2 cellular contexts compared by ENCODE assay signal in the genomic region with DNA sequence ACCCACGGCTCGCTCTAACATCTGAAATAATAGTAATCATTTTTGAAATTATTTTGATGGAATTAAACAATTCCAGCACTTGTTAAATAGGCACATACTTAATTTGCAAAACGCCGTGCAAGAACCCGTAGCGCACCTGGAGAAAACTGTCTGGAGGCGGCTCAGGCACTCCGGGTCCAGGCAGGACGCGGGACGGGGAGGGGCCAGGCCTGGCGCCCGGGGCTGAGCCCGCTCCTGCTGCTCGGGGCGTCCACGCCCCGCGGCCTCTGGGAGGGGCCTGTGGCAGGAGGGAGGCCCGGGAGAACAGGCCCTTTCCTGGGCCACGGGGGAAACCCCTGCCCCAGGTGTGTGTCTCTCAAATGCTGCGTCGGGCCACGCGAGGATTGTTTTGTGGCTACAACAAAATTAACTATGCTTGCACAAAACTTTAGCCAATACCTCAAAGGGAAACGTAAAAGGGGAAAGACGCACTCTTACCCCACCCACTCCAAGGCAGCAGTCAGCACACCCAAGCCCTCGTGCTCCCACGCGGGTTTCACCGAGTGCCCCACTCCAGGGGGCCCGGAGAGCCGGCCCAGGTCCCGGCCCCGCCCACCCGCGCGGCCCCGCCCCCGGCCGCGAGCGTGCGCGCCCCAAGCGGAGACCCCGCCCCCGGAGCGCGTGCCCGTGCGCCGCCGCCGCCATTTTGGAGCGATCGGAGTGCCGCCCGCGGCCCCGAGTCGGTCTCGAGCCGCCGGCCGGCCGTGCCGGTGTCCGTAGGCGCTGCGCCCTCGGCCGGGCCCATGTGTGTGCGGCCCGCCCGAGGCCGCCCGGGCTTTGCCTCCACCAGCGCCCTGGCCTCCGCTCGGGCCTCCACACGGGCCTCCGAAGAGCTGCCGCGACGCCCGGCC.
A peak's percentile ranks its signal among the peaks of the same experiment; 100 is the strongest.
TF ChIP-seq lines count a peak whose summit lies in the region.

A gene with protein sequence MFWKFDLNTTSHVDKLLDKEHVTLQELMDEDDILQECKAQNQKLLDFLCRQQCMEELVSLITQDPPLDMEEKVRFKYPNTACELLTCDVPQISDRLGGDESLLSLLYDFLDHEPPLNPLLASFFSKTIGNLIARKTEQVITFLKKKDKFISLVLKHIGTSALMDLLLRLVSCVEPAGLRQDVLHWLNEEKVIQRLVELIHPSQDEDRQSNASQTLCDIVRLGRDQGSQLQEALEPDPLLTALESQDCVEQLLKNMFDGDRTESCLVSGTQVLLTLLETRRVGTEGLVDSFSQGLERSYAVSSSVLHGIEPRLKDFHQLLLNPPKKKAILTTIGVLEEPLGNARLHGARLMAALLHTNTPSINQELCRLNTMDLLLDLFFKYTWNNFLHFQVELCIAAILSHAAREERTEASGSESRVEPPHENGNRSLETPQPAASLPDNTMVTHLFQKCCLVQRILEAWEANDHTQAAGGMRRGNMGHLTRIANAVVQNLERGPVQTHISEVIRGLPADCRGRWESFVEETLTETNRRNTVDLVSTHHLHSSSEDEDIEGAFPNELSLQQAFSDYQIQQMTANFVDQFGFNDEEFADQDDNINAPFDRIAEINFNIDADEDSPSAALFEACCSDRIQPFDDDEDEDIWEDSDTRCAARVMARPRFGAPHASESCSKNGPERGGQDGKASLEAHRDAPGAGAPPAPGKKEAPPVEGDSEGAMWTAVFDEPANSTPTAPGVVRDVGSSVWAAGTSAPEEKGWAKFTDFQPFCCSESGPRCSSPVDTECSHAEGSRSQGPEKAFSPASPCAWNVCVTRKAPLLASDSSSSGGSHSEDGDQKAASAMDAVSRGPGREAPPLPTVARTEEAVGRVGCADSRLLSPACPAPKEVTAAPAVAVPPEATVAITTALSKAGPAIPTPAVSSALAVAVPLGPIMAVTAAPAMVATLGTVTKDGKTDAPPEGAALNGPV (plus strand): TSS at position 677 of the 890 bp plus-strand sequence. CDS start 50,582 bp downstream, outside the sequence.

TF ChIP-seq in HCT116, 20 proteins besides CTCF, POLR2A, EP300 and RAD21 (continued from another document):
- TF ChIP-seq MAX (IDR thresholded peaks at IDR 0.05) (peak; percentile 66), ELF1 (IDR thresholded peaks at IDR 0.05; ENCODE audit: borderline replicate concordance, low read depth) (no peak), SRF (IDR thresholded peaks at IDR 0.05; ENCODE audit: low read depth) (no peak), ZNF274 (IDR thresholded peaks at IDR 0.05; ENCODE audit: low read depth, low read length) (no peak), EZH2phosphoT487 (IDR thresholded peaks at IDR 0.05; ENCODE audit: borderline replicate concordance) (no peak), REST (IDR thresholded peaks at IDR 0.05; ENCODE audit: low read depth) (no peak), POLR2AphosphoS5 (IDR thresholded peaks at IDR 0.05; ENCODE audit: low read depth, low read length) (peak; percentile 86), YY1 (IDR thresholded peaks at IDR 0.05; ENCODE audit: extremely low read depth, insufficient replicate concordance, low read depth, low read length) (peak; percentile 90), ATF3 (IDR thresholded peaks at IDR 0.05) (no peak), FOSL1 (IDR thresholded peaks at IDR 0.05; ENCODE audit: low read depth) (no peak), EZH2 (IDR thresholded peaks at IDR 0.05) (no peak), ZBTB33 (IDR thresholded peaks at IDR 0.05; ENCODE audit: extremely low read depth, insufficient replicate concordance, low read length) (no peak), EGR1 (IDR thresholded peaks at IDR 0.05; ENCODE audit: low read depth) (no peak), ZFX (IDR thresholded peaks at IDR 0.05) (peak; percentile 68; the same call in 1 of the 2 replicates)

TF ChIP-seq in WTC11, 78 proteins besides CTCF, POLR2A, EP300 and RAD21 (continued from another document and continues in another):
- TF ChIP-seq FOXP4 (CRISPR knock-in tag; IDR thresholded peaks at IDR 0.05) (peak; percentile 71; the same call in 1 of the 2 replicates), IRF2 (CRISPR knock-in tag; IDR thresholded peaks at IDR 0.05; ENCODE audit: borderline replicate concordance, low read depth) (no peak), ATF6 (CRISPR knock-in tag; IDR thresholded peaks at IDR 0.05) (no peak), CREB1 (CRISPR knock-in tag; IDR thresholded peaks at IDR 0.05) (no peak), RORB (CRISPR knock-in tag; IDR thresholded peaks at IDR 0.05) (no peak), KAT7 (CRISPR knock-in tag; IDR thresholded peaks at IDR 0.05; ENCODE audit: borderline replicate concordance) (0 out of 2 replicates have a peak, but pooled peaks have one; percentile 26), ERG (CRISPR knock-in tag; IDR thresholded peaks at IDR 0.05) (no peak), TP53 (CRISPR knock-in tag; IDR thresholded peaks at IDR 0.05) (0 out of 2 replicates have a peak, but pooled peaks have one; percentile 24), SMAD4 (CRISPR knock-in tag; IDR thresholded peaks at IDR 0.05) (no peak), RELA (CRISPR knock-in tag; IDR thresholded peaks at IDR 0.05; ENCODE audit: borderline replicate concordance) (no peak), ZNF671 (CRISPR knock-in tag; IDR thresholded peaks at IDR 0.05) (no peak), TEAD4 (CRISPR knock-in tag; IDR thresholded peaks at IDR 0.05) (no peak), ELF4 (CRISPR knock-in tag; IDR thresholded peaks at IDR 0.05; ENCODE audit: low read depth) (no peak), ZNF232 (CRISPR knock-in tag; IDR thresholded peaks at IDR 0.05) (no peak), ZBTB21 (CRISPR knock-in tag; IDR thresholded peaks at IDR 0.05; ENCODE audit: borderline replicate concordance) (no peak), ZMAT4 (CRISPR knock-in tag; IDR thresholded peaks at IDR 0.05) (no peak), TEAD1 (CRISPR knock-in tag; IDR thresholded peaks at IDR 0.05) (0 out of 2 replicates have a peak, but pooled peaks have one; percentile 24), PRRX2 (CRISPR knock-in tag; IDR thresholded peaks at IDR 0.05) (no peak), NR3C1 (CRISPR knock-in tag; conservative IDR thresholded peaks at IDR 0.05; ENCODE audit: low read depth) (no peak), MLX (CRISPR knock-in tag; IDR thresholded peaks at IDR 0.05) (no peak)
- TF ChIP-seq, protein P1, sequence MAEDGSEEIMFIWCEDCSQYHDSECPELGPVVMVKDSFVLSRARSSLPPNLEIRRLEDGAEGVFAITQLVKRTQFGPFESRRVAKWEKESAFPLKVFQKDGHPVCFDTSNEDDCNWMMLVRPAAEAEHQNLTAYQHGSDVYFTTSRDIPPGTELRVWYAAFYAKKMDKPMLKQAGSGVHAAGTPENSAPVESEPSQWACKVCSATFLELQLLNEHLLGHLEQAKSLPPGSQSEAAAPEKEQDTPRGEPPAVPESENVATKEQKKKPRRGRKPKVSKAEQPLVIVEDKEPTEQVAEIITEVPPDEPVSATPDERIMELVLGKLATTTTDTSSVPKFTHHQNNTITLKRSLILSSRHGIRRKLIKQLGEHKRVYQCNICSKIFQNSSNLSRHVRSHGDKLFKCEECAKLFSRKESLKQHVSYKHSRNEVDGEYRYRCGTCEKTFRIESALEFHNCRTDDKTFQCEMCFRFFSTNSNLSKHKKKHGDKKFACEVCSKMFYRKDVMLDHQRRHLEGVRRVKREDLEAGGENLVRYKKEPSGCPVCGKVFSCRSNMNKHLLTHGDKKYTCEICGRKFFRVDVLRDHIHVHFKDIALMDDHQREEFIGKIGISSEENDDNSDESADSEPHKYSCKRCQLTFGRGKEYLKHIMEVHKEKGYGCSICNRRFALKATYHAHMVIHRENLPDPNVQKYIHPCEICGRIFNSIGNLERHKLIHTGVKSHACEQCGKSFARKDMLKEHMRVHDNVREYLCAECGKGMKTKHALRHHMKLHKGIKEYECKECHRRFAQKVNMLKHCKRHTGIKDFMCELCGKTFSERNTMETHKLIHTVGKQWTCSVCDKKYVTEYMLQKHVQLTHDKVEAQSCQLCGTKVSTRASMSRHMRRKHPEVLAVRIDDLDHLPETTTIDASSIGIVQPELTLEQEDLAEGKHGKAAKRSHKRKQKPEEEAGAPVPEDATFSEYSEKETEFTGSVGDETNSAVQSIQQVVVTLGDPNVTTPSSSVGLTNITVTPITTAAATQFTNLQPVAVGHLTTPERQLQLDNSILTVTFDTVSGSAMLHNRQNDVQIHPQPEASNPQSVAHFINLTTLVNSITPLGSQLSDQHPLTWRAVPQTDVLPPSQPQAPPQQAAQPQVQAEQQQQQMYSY (CRISPR knock-in tag; IDR thresholded peaks at IDR 0.05): no peak
- TF ChIP-seq, protein P2, sequence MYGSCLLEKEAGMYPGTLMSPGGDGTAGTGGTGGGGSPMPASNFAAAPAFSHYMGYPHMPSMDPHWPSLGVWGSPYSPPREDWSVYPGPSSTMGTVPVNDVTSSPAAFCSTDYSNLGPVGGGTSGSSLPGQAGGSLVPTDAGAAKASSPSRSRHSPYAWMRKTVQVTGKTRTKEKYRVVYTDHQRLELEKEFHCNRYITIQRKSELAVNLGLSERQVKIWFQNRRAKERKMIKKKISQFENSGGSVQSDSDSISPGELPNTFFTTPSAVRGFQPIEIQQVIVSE (CRISPR knock-in tag; IDR thresholded peaks at IDR 0.05; ENCODE audit: borderline replicate concordance): no peak
- TF ChIP-seq, protein P3, sequence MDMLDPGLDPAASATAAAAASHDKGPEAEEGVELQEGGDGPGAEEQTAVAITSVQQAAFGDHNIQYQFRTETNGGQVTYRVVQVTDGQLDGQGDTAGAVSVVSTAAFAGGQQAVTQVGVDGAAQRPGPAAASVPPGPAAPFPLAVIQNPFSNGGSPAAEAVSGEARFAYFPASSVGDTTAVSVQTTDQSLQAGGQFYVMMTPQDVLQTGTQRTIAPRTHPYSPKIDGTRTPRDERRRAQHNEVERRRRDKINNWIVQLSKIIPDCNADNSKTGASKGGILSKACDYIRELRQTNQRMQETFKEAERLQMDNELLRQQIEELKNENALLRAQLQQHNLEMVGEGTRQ (CRISPR knock-in tag; IDR thresholded peaks at IDR 0.05): peak; percentile 24; the same call in 1 of the 2 replicates
- TF ChIP-seq, protein P4, sequence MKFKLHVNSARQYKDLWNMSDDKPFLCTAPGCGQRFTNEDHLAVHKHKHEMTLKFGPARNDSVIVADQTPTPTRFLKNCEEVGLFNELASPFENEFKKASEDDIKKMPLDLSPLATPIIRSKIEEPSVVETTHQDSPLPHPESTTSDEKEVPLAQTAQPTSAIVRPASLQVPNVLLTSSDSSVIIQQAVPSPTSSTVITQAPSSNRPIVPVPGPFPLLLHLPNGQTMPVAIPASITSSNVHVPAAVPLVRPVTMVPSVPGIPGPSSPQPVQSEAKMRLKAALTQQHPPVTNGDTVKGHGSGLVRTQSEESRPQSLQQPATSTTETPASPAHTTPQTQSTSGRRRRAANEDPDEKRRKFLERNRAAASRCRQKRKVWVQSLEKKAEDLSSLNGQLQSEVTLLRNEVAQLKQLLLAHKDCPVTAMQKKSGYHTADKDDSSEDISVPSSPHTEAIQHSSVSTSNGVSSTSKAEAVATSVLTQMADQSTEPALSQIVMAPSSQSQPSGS (CRISPR knock-in tag; IDR thresholded peaks at IDR 0.05; ENCODE audit: borderline replicate concordance, low read depth): no peak
